ENCODE assay signal across 8 cellular contexts in the genomic region with DNA sequence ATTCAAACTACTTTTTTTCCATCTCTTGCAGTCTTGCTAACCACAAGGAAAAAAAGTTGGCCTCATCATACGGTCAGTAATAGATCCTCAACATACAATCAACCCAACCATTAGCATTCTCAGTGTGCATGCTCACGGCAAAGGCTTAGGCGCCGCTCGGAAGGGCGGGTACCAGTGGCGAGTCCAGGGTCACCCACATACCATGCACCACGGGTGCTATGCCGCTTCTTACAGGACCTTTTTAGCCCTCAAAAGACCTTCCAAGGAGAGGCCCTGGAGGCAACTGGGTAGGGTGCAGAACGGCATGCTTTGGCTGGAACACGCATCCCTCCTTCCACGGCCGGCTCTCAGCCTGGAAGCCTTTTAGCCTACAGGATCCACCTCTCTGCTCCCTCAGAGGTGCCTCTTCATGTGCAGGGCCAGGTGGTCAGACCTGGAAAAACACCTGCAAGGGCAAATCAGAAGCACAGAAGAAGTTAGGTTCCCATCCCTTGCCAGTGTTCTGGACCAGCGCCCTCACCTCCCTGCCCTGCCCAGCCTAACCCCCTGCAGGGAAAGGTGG. TPM values are rescaled to one million over a fixed set of nuclear protein-coding genes. Genes with fewer than 3 reads are reported as not detected.
DNase-seq lines count a peak whose midpoint lies in the region; ATAC-seq and TF ChIP-seq lines count a peak whose summit lies in the region.

No MANE protein-coding gene starts in this region.

- peaks cover 18 to 80% (median 52%) of the 10 kb centered on the region in 4 donors for H3K4me1 Mint-ChIP-seq in CD4-positive, CD25-positive, alpha-beta regulatory T cell
- peaks cover 65% of the 10 kb centered on the region for H3K4me1 Mint-ChIP-seq in endodermal cell
- H3K4me1 Mint-ChIP-seq in natural killer cell treated with Interleukin-12 subunit alpha and Interleukin-12 subunit beta and Interleukin-15 and Interleukin-18, amount 100 ng/mL, for 72 hours (ENCODE audit: low read depth in 2 of 2): peaks cover 78 to 89% of the 10 kb centered on the region in 2 donors

- no peak for TF ChIP-seq CTCF in endodermal cell (conservative IDR thresholded peaks at IDR 0.05)
- TF ChIP-seq CTCF in GM10248 (IDR thresholded peaks at IDR 0.05; ENCODE audit: control extremely low read depth, extremely low read depth, low read depth, missing control alignments): no peak

- peaks cover 86% of the 10 kb centered on the region for H3K36me3 ChIP-seq in CD4-positive, CD25-positive, alpha-beta regulatory T cell (ENCODE audit: control insufficient read depth, insufficient read depth, low read length)
- H3K36me3 ChIP-seq in endodermal cell (ENCODE audit: control insufficient read depth, insufficient read depth, low read length): peaks cover 88% of the 10 kb centered on the region

- no peaks in the 10 kb centered on the region for H3K27me3 ChIP-seq in CD4-positive, CD25-positive, alpha-beta regulatory T cell (ENCODE audit: control insufficient read depth, insufficient read depth, low read length)
- no peaks in the 10 kb centered on the region for H3K27me3 ChIP-seq in endodermal cell (ENCODE audit: control insufficient read depth, insufficient read depth, low read length, poor library complexity, severe bottlenecking)

- H3K4me3 ChIP-seq in CD4-positive, CD25-positive, alpha-beta regulatory T cell (ENCODE audit: low read depth, low read length): peak overlapping the region; percentile 100
- H3K4me3 ChIP-seq in endodermal cell (ENCODE audit: low read length): peak overlapping the region; percentile 99

- POLR2A ChIA-PET in GM10248 (lab: Yijun Ruan, JAX): interaction anchor here (0.8 kb wide), 1 partner anchor 96 kb away, joined by 3 read pairs; no protein-coding TSS in a partner anchor

- no peak for ATAC-seq in CD4-positive, CD25-positive, alpha-beta regulatory T cell (ENCODE audit: low read depth in 2 of 2)
- no peak for ATAC-seq in natural killer cell treated with Interleukin-12 subunit alpha and Interleukin-12 subunit beta and Interleukin-15 and Interleukin-18, amount 100 ng/mL, for 72 hours
- no peak for ATAC-seq in GM21423 (IDR thresholded peaks at IDR 0.05; ENCODE audit: unreplicated experiment)

- peak overlapping the region; percentile 98 for H3K27ac ChIP-seq in CD4-positive, CD25-positive, alpha-beta regulatory T cell (ENCODE audit: insufficient read depth, low read length, poor library complexity, severe bottlenecking)
- no peak overlapping the region for H3K27ac ChIP-seq in endodermal cell (ENCODE audit: low read depth, low read length)

- CTCF ChIA-PET in GM10248 (lab: Yijun Ruan, JAX): interaction anchor here (1.1 to 1.5 kb wide), 2 partner anchors 15 to 29 kb away, joined by 3 to 5 read pairs; no protein-coding TSS in a partner anchor

- 91 to 93% methylated on average over 6 to 14 of the region's 14 CpGs for WGBS in endodermal cell (ENCODE audit: insufficient coverage in 1 of 2, insufficient read length in 1 of 2), 2 experiments

- H3K9me3 ChIP-seq in CD4-positive, CD25-positive, alpha-beta regulatory T cell (ENCODE audit: control insufficient read depth in 2 of 2, low read length in 2 of 2): no peaks in the 10 kb centered on the region
- H3K9me3 ChIP-seq in endodermal cell (ENCODE audit: control insufficient read depth, low read length): no peaks in the 10 kb centered on the region

- H3K9ac ChIP-seq in endodermal cell (ENCODE audit: extremely low read depth, low read length, poor library complexity, severe bottlenecking): peak overlapping the region; percentile 99

- H3K9me3 Mint-ChIP-seq in CD4-positive, CD25-positive, alpha-beta regulatory T cell: peaks cover 0 to 6% (median 0%) of the 10 kb centered on the region in 7 donors
- no peaks in the 10 kb centered on the region for H3K9me3 Mint-ChIP-seq in endodermal cell
- no peaks in the 10 kb centered on the region for H3K9me3 Mint-ChIP-seq in natural killer cell treated with Interleukin-12 subunit alpha and Interleukin-12 subunit beta and Interleukin-15 and Interleukin-18, amount 100 ng/mL, for 72 hours

- no peak for DNase-seq in CD4-positive, CD25-positive, alpha-beta regulatory T cell
- DNase-seq in RPMI7951 (ENCODE audit: low read depth) (peak; percentile 56), endodermal cell (peak; percentile 57), NOMO-1 treated with dmso at 0.1 percent for 144 hours (lab: John Stamatoyannopoulos, UW; ENCODE audit: unreplicated experiment) (no peak), GM10248 (ENCODE audit: extremely low spot score) (no peak)
- DNase-seq in natural killer cell treated with Interleukin-12 subunit alpha and Interleukin-12 subunit beta and Interleukin-15 and Interleukin-18, amount 100 ng/mL, for 72 hours (ENCODE audit: low spot score): no peak
- no peak for DNase-seq in activated effector memory CD4-positive, alpha-beta T cell treated with anti-CD3 and anti-CD28 coated beads, Interleukin-2, amount 50 U/mL, for 16 hours

- peak overlapping the region; percentile 83 to 99 (median 97) for H3K27ac Mint-ChIP-seq in CD4-positive, CD25-positive, alpha-beta regulatory T cell
- peak overlapping the region; percentile 0 for H3K27ac Mint-ChIP-seq in endodermal cell
- peak overlapping the region; percentile 99 to 100 for H3K27ac Mint-ChIP-seq in natural killer cell treated with Interleukin-12 subunit alpha and Interleukin-12 subunit beta and Interleukin-15 and Interleukin-18, amount 100 ng/mL, for 72 hours

- peaks cover 10% of the 10 kb centered on the region for H3K27me3 Mint-ChIP-seq in CD4-positive, CD25-positive, alpha-beta regulatory T cell
- no peaks in the 10 kb centered on the region for H3K27me3 Mint-ChIP-seq in endodermal cell (ENCODE audit: insufficient read depth)
- no peaks in the 10 kb centered on the region for H3K27me3 Mint-ChIP-seq in natural killer cell treated with Interleukin-12 subunit alpha and Interleukin-12 subunit beta and Interleukin-15 and Interleukin-18, amount 100 ng/mL, for 72 hours

- peaks cover 77% of the 10 kb centered on the region for H3K36me3 Mint-ChIP-seq in CD4-positive, CD25-positive, alpha-beta regulatory T cell
- peaks cover 78% of the 10 kb centered on the region for H3K36me3 Mint-ChIP-seq in endodermal cell (ENCODE audit: low read depth)
- peaks cover 82% of the 10 kb centered on the region for H3K36me3 Mint-ChIP-seq in natural killer cell treated with Interleukin-12 subunit alpha and Interleukin-12 subunit beta and Interleukin-15 and Interleukin-18, amount 100 ng/mL, for 72 hours

- peak overlapping the region; percentile 91 to 97 (median 94) for H3K4me3 Mint-ChIP-seq in CD4-positive, CD25-positive, alpha-beta regulatory T cell
- H3K4me3 Mint-ChIP-seq in endodermal cell: peak overlapping the region; percentile 92
- peak overlapping the region; percentile 99 for H3K4me3 Mint-ChIP-seq in natural killer cell treated with Interleukin-12 subunit alpha and Interleukin-12 subunit beta and Interleukin-15 and Interleukin-18, amount 100 ng/mL, for 72 hours

- H3K4me1 ChIP-seq in CD4-positive, CD25-positive, alpha-beta regulatory T cell (ENCODE audit: control insufficient read depth, insufficient read depth, low read length, poor library complexity, severe bottlenecking): peaks cover 73% of the 10 kb centered on the region
- peaks cover 31% of the 10 kb centered on the region for H3K4me1 ChIP-seq in endodermal cell (ENCODE audit: control insufficient read depth, insufficient read depth, low read length)

RNA-seq across cellular contexts. Expression of a gene that starts 5.8 kb away (rescaled TPM):
- 1,887 TPM for total RNA-seq in CD4-positive, CD25-positive, alpha-beta regulatory T cell
- polyA plus RNA-seq in CD4-positive, CD25-positive, alpha-beta regulatory T cell: 100 to 1,000 TPM; 630 to 812 (median 656) TPM
- total RNA-seq in RPMI7951 (2014; rRNA removed; shearing (Covaris generic)): 20.3 and 23.3 TPM in 2 replicates
- 10 to 100 TPM; 59.0 to 71.2 TPM for total RNA-seq in endodermal cell
- 36.4 TPM for polyA plus RNA-seq in endodermal cell (2013, experiment 1 of 2)
- 43.6 TPM for polyA plus RNA-seq in endodermal cell (2013, experiment 2 of 2)
- 100 to 1,000 TPM; 225 to 236 TPM for total RNA-seq in natural killer cell treated with Interleukin-12 subunit alpha and Interleukin-12 subunit beta and Interleukin-15 and Interleukin-18, amount 100 ng/mL, for 72 hours

Comparison
In these comparisons a context has a peak if more than half of its experiments do, and no peak if none do; other contexts are left out.
1. DNase-seq: peak in RPMI7951 (single experiment) and endodermal cell (single experiment); none in CD4-positive, CD25-positive, alpha-beta regulatory T cell (0 of 3), natural killer cell treated with Interleukin-12 subunit alpha and Interleukin-12 subunit beta and Interleukin-15 and Interleukin-18, amount 100 ng/mL, for 72 hours (single experiment), activated effector memory CD4-positive, alpha-beta T cell treated with anti-CD3 and anti-CD28 coated beads, Interleukin-2, amount 50 U/mL, for 16 hours (single experiment), NOMO-1 treated with dmso at 0.1 percent for 144 hours (single experiment) and GM10248 (single experiment).
2. H3K27ac Mint-ChIP-seq: peak in every context shown above with its lines; median percentile 100 in natural killer cell treated with Interleukin-12 subunit alpha and Interleukin-12 subunit beta and Interleukin-15 and Interleukin-18, amount 100 ng/mL, for 72 hours; 97 in CD4-positive, CD25-positive, alpha-beta regulatory T cell; 0 in endodermal cell.
3. Peak in every context shown above with its lines, with median percentiles within 50 percentile points of each other: H3K4me3 Mint-ChIP-seq.